ENCODE assay signal across 28 cellular contexts in the genomic region with DNA sequence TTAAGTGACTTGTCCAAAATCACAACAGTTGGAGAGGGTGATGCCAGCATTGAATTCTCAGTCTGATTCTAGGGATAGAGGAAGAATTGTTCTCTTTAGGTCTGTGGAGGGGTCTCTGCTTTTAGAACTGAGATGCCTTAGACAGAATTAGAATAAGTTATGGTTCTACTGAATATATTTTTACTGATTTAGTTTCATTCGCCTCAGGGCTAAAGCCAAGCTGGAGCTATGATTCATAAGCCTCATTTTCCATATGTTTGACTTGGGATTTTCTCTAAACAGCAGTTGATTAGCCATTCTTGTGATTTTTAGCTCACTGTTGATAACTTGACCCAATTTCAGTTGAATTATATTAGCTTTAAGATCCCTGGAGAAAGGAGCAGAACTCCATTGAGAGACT.
"Had no signal": no experiment of that assay in that cellular context is flagged by ENCODE, and none has a peak within 500 bp of the region (broad histone marks: within the 10 kb centered on the region; RNA-seq: fewer than 3 reads in every experiment).

No MANE protein-coding gene starts in this region.

- H3K9me3 ChIP-seq: colonic mucosa, esophagus squamous epithelium, gastrocnemius medialis, heart left ventricle, mucosa of descending colon, ovary, psoas muscle, sigmoid colon, stomach, testis, tibial nerve, upper lobe of left lung had no signal

- H3K9me3 Mint-ChIP-seq: mesothelial cell of epicardium, nephron, neural progenitor cell had no signal

- H3K4me1 ChIP-seq: colonic mucosa, esophagus squamous epithelium, gastrocnemius medialis, heart left ventricle, neural progenitor cell, psoas muscle, sigmoid colon, stomach, testis, tibial nerve, upper lobe of left lung had no signal

- H3K27ac ChIP-seq: colonic mucosa, esophagus squamous epithelium, gastrocnemius medialis, heart left ventricle, hepatocyte, neural progenitor cell, ovary, psoas muscle, sigmoid colon, stomach, testis, tibial nerve, upper lobe of left lung had no signal

- H3K27me3 ChIP-seq: colonic mucosa, esophagus squamous epithelium, gastrocnemius medialis, heart left ventricle, hepatocyte, neural progenitor cell, ovary, sigmoid colon, stomach, testis, tibial nerve, upper lobe of left lung had no signal

- H3K4me1 Mint-ChIP-seq: mesothelial cell of epicardium; naive B cell; nephron; stimulated activated effector memory CD8-positive, alpha-beta T cell treated with anti-CD3 and anti-CD28 coated beads, Interleukin-12 subunit alpha, Interleukin-12 subunit beta, amount 100 ng/mL, for 72 hours had no signal

- ATAC-seq: gastrocnemius medialis; heart left ventricle; left lobe of liver; mucosa of descending colon; psoas muscle; right cardiac atrium; stimulated activated effector memory CD8-positive, alpha-beta T cell treated with anti-CD3 and anti-CD28 coated beads, Interleukin-12 subunit alpha, Interleukin-12 subunit beta, amount 100 ng/mL, for 72 hours had no signal

- H3K4me3 Mint-ChIP-seq: mesothelial cell of epicardium; naive B cell; nephron; neural progenitor cell; stimulated activated effector memory CD8-positive, alpha-beta T cell treated with anti-CD3 and anti-CD28 coated beads, Interleukin-12 subunit alpha, Interleukin-12 subunit beta, amount 100 ng/mL, for 72 hours had no signal

- DNase-seq: colonic mucosa; dermis blood vessel endothelial cell; effector memory CD4-positive, alpha-beta T cell; erythroblast; esophagus squamous epithelium; gastrocnemius medialis; heart left ventricle; kidney; mesenchymal stem cell; mucosa of descending colon; naive B cell; ovary; right cardiac atrium; sigmoid colon; stimulated activated CD4-positive, alpha-beta T cell treated with anti-CD3 and anti-CD28 coated beads, Interleukin-2, amount 100 ng/mL, for 24 hours; stimulated activated CD4-positive, alpha-beta T cell treated with anti-CD3 and anti-CD28 coated beads, Interleukin-4, amount 100 ng/mL, for 24 hours; stimulated activated naive CD4-positive, alpha-beta T cell treated with Interleukin-2 at 50 U/mL for 16 hours; stomach; testis; upper lobe of left lung had no signal

- H3K36me3 Mint-ChIP-seq: mesothelial cell of epicardium; naive B cell; neural progenitor cell; stimulated activated effector memory CD8-positive, alpha-beta T cell treated with anti-CD3 and anti-CD28 coated beads, Interleukin-12 subunit alpha, Interleukin-12 subunit beta, amount 100 ng/mL, for 72 hours had no signal

- H3K27ac Mint-ChIP-seq: mesothelial cell of epicardium; naive B cell; nephron; neural progenitor cell; stimulated activated effector memory CD8-positive, alpha-beta T cell treated with anti-CD3 and anti-CD28 coated beads, Interleukin-12 subunit alpha, Interleukin-12 subunit beta, amount 100 ng/mL, for 72 hours had no signal

- H3K4me3 ChIP-seq: colonic mucosa, esophagus squamous epithelium, gastrocnemius medialis, heart left ventricle, hepatocyte, mucosa of descending colon, neural progenitor cell, ovary, psoas muscle, sigmoid colon, stomach, testis, tibial nerve, upper lobe of left lung had no signal

- H3K36me3 ChIP-seq: colonic mucosa, esophagus squamous epithelium, gastrocnemius medialis, heart left ventricle, neural progenitor cell, ovary, sigmoid colon, stomach, tibial nerve, upper lobe of left lung had no signal
